In the genomic region with DNA sequence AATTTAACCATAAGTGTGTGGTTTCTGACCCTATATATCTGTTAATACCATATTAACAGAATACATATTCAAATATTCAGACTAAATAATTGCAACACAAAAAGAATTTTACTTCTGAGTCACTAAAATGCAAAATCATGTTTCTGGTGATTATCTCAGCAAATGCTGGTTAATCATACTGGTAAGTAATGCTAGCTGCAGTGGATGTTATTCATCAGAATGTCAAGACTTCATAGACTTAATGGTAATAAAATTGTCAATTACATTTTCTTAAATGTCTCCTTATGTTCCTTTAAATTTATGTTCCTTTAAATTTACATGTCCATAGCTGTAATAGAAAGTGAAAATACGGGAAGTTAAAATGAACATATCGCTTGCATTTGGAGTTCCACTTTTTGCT, we compare ENCODE assay signal across 16 cellular contexts.
"Had no signal": no experiment of that assay in that cellular context is flagged by ENCODE, and none has a peak within 500 bp of the region (broad histone marks: within the 10 kb centered on the region; RNA-seq: fewer than 3 reads in every experiment).

No MANE protein-coding gene starts in this region.

- DNase-seq: activated CD4-positive, alpha-beta memory T cell treated with anti-CD3 and anti-CD28 coated beads, Interleukin-2, amount 10 ng/mL, durations not matched to agents 7 days and 5 days; activated CD4-positive, alpha-beta T cell treated with anti-CD3 and anti-CD28 coated beads for 4 hours; activated effector memory CD4-positive, alpha-beta T cell treated with Interleukin-2 at 50 U/mL for 16 hours; activated T-cell treated with anti-CD3 and anti-CD28 coated beads, Interleukin-2, amount 50 U/mL, for 24 hours; amniotic stem cell; caudate nucleus; foreskin fibroblast; occipital lobe; stimulated activated CD4-positive, alpha-beta T cell treated with anti-CD3 and anti-CD28 coated beads, Interleukin-2, amount 100 ng/mL, for 48 hours; T1000; WERI-Rb-1 had no signal

- H3K27me3 Mint-ChIP-seq: activated CD4-positive, alpha-beta memory T cell treated with anti-CD3 and anti-CD28 coated beads, Interleukin-2, amount 10 ng/mL, durations not matched to agents 7 days and 5 days; activated T-cell treated with anti-CD3 and anti-CD28 coated beads, Interleukin-2, amount 50 U/mL, for 24 hours; stimulated activated memory B cell treated with anti-CD40 and anti-IgM and Interleukin-4, amounts not matched to agents 10 μg/mL and 1 μg/mL and 100 μg/mL, for 72 hours had no signal

- H3K27ac Mint-ChIP-seq: activated CD4-positive, alpha-beta memory T cell treated with anti-CD3 and anti-CD28 coated beads, Interleukin-2, amount 10 ng/mL, durations not matched to agents 7 days and 5 days; activated naive CD4-positive, alpha-beta T cell treated with anti-CD3 and anti-CD28 coated beads, Interleukin-2, amount 50 U/mL, for 72 hours; activated T-cell treated with anti-CD3 and anti-CD28 coated beads, Interleukin-2, amount 50 U/mL, for 24 hours; nephron; stimulated activated memory B cell treated with anti-CD40 and anti-IgM and Interleukin-4, amounts not matched to agents 10 μg/mL and 1 μg/mL and 100 μg/mL, for 72 hours had no signal

- ATAC-seq: activated naive CD4-positive, alpha-beta T cell treated with anti-CD3 and anti-CD28 coated beads, Interleukin-2, amount 50 U/mL, for 72 hours; stimulated activated memory B cell treated with anti-CD40 and anti-IgM and Interleukin-4, amounts not matched to agents 10 μg/mL and 1 μg/mL and 100 μg/mL, for 72 hours had no signal

- H3K4me1 Mint-ChIP-seq: activated CD4-positive, alpha-beta memory T cell treated with anti-CD3 and anti-CD28 coated beads, Interleukin-2, amount 10 ng/mL, durations not matched to agents 7 days and 5 days; nephron; stimulated activated memory B cell treated with anti-CD40 and anti-IgM and Interleukin-4, amounts not matched to agents 10 μg/mL and 1 μg/mL and 100 μg/mL, for 72 hours had no signal

- H3K27ac ChIP-seq: coronary artery, esophagus muscularis mucosa, WERI-Rb-1 had no signal

- H3K4me3 ChIP-seq: coronary artery, esophagus muscularis mucosa had no signal

- H3K36me3 Mint-ChIP-seq: activated naive CD4-positive, alpha-beta T cell treated with anti-CD3 and anti-CD28 coated beads, Interleukin-2, amount 50 U/mL, for 72 hours; stimulated activated memory B cell treated with anti-CD40 and anti-IgM and Interleukin-4, amounts not matched to agents 10 μg/mL and 1 μg/mL and 100 μg/mL, for 72 hours had no signal

- H3K4me3 Mint-ChIP-seq: activated CD4-positive, alpha-beta memory T cell treated with anti-CD3 and anti-CD28 coated beads, Interleukin-2, amount 10 ng/mL, durations not matched to agents 7 days and 5 days; activated T-cell treated with anti-CD3 and anti-CD28 coated beads, Interleukin-2, amount 50 U/mL, for 24 hours; nephron; stimulated activated memory B cell treated with anti-CD40 and anti-IgM and Interleukin-4, amounts not matched to agents 10 μg/mL and 1 μg/mL and 100 μg/mL, for 72 hours had no signal

- H3K9me3 Mint-ChIP-seq: activated CD4-positive, alpha-beta memory T cell treated with anti-CD3 and anti-CD28 coated beads, Interleukin-2, amount 10 ng/mL, durations not matched to agents 7 days and 5 days; nephron had no signal

- H3K36me3 ChIP-seq: esophagus muscularis mucosa, WERI-Rb-1 had no signal
